1 cellular context compared by ENCODE assay signal in the genomic region with DNA sequence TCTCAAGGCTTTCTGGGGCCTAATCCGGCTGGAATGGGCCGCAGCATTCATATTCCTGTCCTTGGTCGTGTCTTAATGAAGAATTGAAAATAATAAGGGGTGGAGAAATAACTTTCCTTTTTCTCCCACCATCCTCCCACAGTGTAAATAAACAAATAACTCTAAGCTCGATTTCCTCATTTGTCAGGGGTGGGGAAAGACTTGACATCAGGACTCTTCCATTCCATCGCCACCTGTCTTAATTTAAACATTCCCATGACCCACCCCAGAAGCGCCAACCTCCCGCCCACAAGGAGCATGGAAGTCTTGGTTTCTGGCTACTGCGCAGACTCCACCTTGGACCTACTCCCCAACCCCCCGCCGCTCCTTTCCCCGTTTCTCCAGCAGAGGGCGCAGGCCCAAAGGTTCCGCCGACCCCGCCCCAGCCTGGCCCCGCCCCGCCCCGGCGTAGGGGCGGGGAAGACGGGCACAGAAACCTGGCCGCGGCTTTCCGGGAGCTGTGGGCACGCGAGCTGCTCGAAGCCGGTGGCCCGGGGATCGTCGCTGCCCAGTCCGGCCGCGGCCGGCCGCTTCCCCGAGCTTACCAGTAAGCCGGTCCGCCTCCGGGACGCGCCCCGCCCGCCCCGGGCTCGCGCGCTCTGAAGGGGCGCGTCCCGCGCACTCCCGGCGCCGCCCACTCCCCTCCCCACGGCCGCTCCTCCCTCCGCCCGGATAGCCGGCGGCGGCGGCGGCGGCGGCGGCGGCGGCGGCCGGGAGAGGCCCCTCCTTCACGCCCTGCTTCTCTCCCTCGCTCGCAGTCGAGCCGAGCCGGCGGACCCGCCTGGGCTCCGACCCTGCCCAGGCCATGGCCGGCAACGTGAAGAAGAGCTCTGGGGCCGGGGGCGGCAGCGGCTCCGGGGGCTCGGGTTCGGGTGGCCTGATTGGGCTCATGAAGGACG.
A peak's percentile ranks its signal among the peaks of the same experiment; 100 is the strongest.
TF ChIP-seq lines count a peak whose summit lies in the region.

A gene (plus strand): TSS at position 766 of the 938 bp plus-strand sequence. CDS start 79 bp downstream, at position 845.

TF ChIP-seq in WTC11, 78 proteins besides CTCF, POLR2A, EP300 and RAD21 (continued from another document):
- TF ChIP-seq, protein P1, sequence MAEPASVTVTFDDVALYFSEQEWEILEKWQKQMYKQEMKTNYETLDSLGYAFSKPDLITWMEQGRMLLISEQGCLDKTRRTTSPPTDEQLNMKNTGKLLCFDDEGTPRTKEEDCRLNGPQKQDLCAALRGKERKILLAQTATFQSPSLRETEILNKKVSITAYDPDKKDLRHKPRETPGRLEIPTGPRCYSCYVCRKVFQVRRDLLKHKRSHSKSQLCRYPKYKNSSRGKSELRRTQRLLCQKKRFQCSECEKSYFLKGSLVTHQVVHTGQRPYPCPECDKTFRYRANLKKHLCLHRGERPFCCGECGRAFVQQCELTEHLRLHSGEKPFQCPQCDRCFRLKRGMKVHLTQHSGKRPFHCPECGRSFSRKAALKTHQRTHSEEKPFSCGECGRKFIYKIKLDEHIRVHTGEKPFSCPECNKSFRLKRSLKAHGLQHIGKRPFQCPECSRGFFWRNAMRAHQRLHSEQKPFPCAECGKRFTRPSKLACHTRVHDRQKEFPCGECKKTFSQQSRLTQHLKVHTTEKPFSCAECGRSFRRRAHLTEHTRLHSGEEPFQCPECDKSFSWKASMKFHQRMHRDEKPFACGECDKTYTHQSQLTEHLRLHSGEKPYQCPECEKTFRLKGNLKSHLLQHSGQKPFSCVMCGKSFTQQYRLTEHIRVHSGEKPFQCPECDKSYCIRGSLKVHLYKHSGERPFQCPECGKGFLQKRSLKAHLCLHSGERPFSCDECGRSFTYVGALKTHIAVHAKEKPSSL (CRISPR knock-in tag; conservative IDR thresholded peaks at IDR 0.05) = no peak
- TF ChIP-seq, protein P2, sequence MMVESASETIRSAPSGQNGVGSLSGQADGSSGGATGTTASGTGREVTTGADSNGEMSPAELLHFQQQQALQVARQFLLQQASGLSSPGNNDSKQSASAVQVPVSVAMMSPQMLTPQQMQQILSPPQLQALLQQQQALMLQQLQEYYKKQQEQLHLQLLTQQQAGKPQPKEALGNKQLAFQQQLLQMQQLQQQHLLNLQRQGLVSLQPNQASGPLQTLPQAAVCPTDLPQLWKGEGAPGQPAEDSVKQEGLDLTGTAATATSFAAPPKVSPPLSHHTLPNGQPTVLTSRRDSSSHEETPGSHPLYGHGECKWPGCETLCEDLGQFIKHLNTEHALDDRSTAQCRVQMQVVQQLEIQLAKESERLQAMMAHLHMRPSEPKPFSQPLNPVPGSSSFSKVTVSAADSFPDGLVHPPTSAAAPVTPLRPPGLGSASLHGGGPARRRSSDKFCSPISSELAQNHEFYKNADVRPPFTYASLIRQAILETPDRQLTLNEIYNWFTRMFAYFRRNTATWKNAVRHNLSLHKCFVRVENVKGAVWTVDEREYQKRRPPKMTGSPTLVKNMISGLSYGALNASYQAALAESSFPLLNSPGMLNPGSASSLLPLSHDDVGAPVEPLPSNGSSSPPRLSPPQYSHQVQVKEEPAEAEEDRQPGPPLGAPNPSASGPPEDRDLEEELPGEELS (CRISPR knock-in tag; IDR thresholded peaks at IDR 0.05) = no peak
- TF ChIP-seq, protein P3, sequence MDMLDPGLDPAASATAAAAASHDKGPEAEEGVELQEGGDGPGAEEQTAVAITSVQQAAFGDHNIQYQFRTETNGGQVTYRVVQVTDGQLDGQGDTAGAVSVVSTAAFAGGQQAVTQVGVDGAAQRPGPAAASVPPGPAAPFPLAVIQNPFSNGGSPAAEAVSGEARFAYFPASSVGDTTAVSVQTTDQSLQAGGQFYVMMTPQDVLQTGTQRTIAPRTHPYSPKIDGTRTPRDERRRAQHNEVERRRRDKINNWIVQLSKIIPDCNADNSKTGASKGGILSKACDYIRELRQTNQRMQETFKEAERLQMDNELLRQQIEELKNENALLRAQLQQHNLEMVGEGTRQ (CRISPR knock-in tag; IDR thresholded peaks at IDR 0.05) = no peak
- no peak for TF ChIP-seq JUN (CRISPR knock-in tag; IDR thresholded peaks at IDR 0.05)
- TF ChIP-seq, protein P4, sequence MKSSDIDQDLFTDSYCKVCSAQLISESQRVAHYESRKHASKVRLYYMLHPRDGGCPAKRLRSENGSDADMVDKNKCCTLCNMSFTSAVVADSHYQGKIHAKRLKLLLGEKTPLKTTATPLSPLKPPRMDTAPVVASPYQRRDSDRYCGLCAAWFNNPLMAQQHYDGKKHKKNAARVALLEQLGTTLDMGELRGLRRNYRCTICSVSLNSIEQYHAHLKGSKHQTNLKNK (CRISPR knock-in tag; IDR thresholded peaks at IDR 0.05) = no peak
- no peak for TF ChIP-seq PRRX2 (CRISPR knock-in tag; IDR thresholded peaks at IDR 0.05)
- TF ChIP-seq NR1H2 (CRISPR knock-in tag; IDR thresholded peaks at IDR 0.05) = no peak
- TF ChIP-seq TCF7 (CRISPR knock-in tag; IDR thresholded peaks at IDR 0.05; ENCODE audit: low read depth) = no peak
- TF ChIP-seq NR3C1 (CRISPR knock-in tag; conservative IDR thresholded peaks at IDR 0.05; ENCODE audit: low read depth) = no peak
- TF ChIP-seq, protein P5, sequence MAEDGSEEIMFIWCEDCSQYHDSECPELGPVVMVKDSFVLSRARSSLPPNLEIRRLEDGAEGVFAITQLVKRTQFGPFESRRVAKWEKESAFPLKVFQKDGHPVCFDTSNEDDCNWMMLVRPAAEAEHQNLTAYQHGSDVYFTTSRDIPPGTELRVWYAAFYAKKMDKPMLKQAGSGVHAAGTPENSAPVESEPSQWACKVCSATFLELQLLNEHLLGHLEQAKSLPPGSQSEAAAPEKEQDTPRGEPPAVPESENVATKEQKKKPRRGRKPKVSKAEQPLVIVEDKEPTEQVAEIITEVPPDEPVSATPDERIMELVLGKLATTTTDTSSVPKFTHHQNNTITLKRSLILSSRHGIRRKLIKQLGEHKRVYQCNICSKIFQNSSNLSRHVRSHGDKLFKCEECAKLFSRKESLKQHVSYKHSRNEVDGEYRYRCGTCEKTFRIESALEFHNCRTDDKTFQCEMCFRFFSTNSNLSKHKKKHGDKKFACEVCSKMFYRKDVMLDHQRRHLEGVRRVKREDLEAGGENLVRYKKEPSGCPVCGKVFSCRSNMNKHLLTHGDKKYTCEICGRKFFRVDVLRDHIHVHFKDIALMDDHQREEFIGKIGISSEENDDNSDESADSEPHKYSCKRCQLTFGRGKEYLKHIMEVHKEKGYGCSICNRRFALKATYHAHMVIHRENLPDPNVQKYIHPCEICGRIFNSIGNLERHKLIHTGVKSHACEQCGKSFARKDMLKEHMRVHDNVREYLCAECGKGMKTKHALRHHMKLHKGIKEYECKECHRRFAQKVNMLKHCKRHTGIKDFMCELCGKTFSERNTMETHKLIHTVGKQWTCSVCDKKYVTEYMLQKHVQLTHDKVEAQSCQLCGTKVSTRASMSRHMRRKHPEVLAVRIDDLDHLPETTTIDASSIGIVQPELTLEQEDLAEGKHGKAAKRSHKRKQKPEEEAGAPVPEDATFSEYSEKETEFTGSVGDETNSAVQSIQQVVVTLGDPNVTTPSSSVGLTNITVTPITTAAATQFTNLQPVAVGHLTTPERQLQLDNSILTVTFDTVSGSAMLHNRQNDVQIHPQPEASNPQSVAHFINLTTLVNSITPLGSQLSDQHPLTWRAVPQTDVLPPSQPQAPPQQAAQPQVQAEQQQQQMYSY (CRISPR knock-in tag; IDR thresholded peaks at IDR 0.05) = peak; percentile 58; the same call in 1 of the 2 replicates
- TF ChIP-seq, protein P6, sequence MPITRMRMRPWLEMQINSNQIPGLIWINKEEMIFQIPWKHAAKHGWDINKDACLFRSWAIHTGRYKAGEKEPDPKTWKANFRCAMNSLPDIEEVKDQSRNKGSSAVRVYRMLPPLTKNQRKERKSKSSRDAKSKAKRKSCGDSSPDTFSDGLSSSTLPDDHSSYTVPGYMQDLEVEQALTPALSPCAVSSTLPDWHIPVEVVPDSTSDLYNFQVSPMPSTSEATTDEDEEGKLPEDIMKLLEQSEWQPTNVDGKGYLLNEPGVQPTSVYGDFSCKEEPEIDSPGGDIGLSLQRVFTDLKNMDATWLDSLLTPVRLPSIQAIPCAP (CRISPR knock-in tag; IDR thresholded peaks at IDR 0.05) = no peak
- TF ChIP-seq, protein P7, sequence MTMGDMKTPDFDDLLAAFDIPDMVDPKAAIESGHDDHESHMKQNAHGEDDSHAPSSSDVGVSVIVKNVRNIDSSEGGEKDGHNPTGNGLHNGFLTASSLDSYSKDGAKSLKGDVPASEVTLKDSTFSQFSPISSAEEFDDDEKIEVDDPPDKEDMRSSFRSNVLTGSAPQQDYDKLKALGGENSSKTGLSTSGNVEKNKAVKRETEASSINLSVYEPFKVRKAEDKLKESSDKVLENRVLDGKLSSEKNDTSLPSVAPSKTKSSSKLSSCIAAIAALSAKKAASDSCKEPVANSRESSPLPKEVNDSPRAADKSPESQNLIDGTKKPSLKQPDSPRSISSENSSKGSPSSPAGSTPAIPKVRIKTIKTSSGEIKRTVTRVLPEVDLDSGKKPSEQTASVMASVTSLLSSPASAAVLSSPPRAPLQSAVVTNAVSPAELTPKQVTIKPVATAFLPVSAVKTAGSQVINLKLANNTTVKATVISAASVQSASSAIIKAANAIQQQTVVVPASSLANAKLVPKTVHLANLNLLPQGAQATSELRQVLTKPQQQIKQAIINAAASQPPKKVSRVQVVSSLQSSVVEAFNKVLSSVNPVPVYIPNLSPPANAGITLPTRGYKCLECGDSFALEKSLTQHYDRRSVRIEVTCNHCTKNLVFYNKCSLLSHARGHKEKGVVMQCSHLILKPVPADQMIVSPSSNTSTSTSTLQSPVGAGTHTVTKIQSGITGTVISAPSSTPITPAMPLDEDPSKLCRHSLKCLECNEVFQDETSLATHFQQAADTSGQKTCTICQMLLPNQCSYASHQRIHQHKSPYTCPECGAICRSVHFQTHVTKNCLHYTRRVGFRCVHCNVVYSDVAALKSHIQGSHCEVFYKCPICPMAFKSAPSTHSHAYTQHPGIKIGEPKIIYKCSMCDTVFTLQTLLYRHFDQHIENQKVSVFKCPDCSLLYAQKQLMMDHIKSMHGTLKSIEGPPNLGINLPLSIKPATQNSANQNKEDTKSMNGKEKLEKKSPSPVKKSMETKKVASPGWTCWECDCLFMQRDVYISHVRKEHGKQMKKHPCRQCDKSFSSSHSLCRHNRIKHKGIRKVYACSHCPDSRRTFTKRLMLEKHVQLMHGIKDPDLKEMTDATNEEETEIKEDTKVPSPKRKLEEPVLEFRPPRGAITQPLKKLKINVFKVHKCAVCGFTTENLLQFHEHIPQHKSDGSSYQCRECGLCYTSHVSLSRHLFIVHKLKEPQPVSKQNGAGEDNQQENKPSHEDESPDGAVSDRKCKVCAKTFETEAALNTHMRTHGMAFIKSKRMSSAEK (CRISPR knock-in tag; IDR thresholded peaks at IDR 0.05; ENCODE audit: borderline replicate concordance) = no peak
- 0 out of 2 replicates have a peak, but pooled peaks have one; percentile 43 for TF ChIP-seq ELF4 (CRISPR knock-in tag; IDR thresholded peaks at IDR 0.05; ENCODE audit: low read depth)
- no peak for TF ChIP-seq NFYB (CRISPR knock-in tag; conservative IDR thresholded peaks at IDR 0.05; ENCODE audit: low read depth)
- no peak for TF ChIP-seq NFATC4 (CRISPR knock-in tag; IDR thresholded peaks at IDR 0.05)
